Comparison of ENCODE assay signal across 20 cellular contexts in the genomic region with DNA sequence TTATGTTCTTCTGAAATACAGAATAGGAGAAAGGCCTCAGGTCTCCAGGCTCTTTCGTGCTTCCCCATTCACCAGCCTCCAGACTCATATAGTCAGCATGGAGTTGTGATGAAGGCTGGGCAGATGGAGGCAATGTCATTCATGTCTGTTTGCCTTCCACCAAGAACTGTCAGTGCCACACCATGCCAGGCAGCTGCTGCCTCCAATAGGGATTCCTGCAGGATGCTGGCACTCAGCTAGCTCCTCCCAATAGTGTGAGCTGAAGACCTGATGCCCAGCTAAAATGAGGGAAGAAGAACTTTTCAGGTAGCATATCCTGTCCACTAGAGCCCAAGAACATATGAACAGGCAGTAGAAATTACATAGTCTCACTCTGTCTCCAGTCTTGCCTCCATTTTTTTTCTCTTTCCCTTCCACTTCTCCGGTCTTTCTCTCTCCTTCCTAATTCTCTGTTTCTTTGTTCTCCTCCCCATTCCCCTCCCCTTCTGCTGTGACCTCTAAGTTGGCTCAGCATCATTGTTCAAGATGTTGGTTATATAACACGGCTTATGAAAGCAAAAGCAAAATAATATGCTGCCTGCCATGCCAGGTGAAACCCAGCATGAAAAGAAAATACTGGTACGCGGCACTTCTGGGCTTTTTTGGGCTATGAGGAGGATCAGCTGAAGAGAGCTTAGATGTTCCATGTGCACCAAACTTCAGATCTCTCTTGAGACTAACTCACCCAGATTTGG. TPM values are rescaled to one million over a fixed set of nuclear protein-coding genes. Genes with fewer than 3 reads are reported as not detected.
DNase-seq lines count a peak whose midpoint lies in the region; ATAC-seq, FAIRE-seq and TF ChIP-seq lines count a peak whose summit lies in the region.
"Had no signal": no experiment of that assay in that cellular context is flagged by ENCODE, and none has a peak within 500 bp of the region (broad histone marks: within the 10 kb centered on the region; RNA-seq: fewer than 3 reads in every experiment).

No MANE protein-coding gene starts in this region.

- TF ChIP-seq CTCF in DND-41 (IDR thresholded peaks at IDR 0.05; ENCODE audit: borderline replicate concordance, extremely low read depth, low read length, poor library complexity, severe bottlenecking) (no peak), H1 (IDR thresholded peaks at IDR 0.05; ENCODE audit: control extremely low read depth in 1 of 3, insufficient read depth in 1 of 3, low read depth in 1 of 3, low read length in 3 of 3) (no peak), endothelial cell (IDR thresholded peaks at IDR 0.05; ENCODE audit: unreplicated experiment) (no peak)

- no peak overlapping the region for H2BK120ac ChIP-seq in H1 (replicated peaks; ENCODE audit: low read depth, low read length)

- no peak overlapping the region for H4K8ac ChIP-seq in H1 (ENCODE audit: extremely low read depth, insufficient read depth, low read length)

- no peaks in the 10 kb centered on the region for H3K4me1 Mint-ChIP-seq in endothelial cell (ENCODE audit: unreplicated experiment)
- H3K4me1 Mint-ChIP-seq: CD14-positive monocyte had no signal

- H3K14ac ChIP-seq in H1 (ENCODE audit: insufficient read length) = no peak overlapping the region

- no peak overlapping the region for H3K27ac Mint-ChIP-seq in endothelial cell (ENCODE audit: unreplicated experiment)

- H3K27me3 ChIP-seq in DND-41 (ENCODE audit: insufficient read depth, low read length, poor library complexity) (no peaks in the 10 kb centered on the region), H1 (replicated peaks in 1 of 4; ENCODE audit: control insufficient read depth in 3 of 4, extremely low read depth in 1 of 4, insufficient read depth in 3 of 4, low read length in 3 of 4) (no peaks in the 10 kb centered on the region)
- H3K27me3 ChIP-seq: SJSA1 had no signal

- H3K23ac ChIP-seq in H1 (ENCODE audit: insufficient read length) = no peak overlapping the region

- H3K9me3 Mint-ChIP-seq in endothelial cell (ENCODE audit: unreplicated experiment) = no peaks in the 10 kb centered on the region
- H3K9me3 Mint-ChIP-seq: CD14-positive monocyte had no signal

- H3K4me1 ChIP-seq in DND-41 (ENCODE audit: insufficient read depth, low read length) (no peaks in the 10 kb centered on the region), H1 (replicated peaks in 1 of 4; ENCODE audit: control insufficient read depth in 3 of 4, insufficient read depth in 4 of 4, low read length in 3 of 4) (no peaks in the 10 kb centered on the region)
- H3K4me1 ChIP-seq: SJSA1 had no signal

- H3K4me3 ChIP-seq in DND-41 (ENCODE audit: low read depth in 1 of 2, low read length in 2 of 2) (no peak overlapping the region), H1 (ENCODE audit: extremely low read depth in 1 of 4, insufficient read depth in 2 of 4, low read depth in 3 of 4, low read length in 4 of 4) (no peak overlapping the region)
- H3K4me3 ChIP-seq: GM12878, GM23248, PC-9, SJSA1 had no signal

- no peaks in the 10 kb centered on the region for H3K23me2 ChIP-seq in H1 (ENCODE audit: low read depth, low read length)

- ATAC-seq in DND-41 (ENCODE audit: insufficient read depth, low read depth) (no peak), esophagus mucosa (no peak)
- ATAC-seq: GM12878, HCT116 had no signal

- CTCF ChIA-PET in H1 (lab: Charles Lee; ENCODE audit: partially characterized antibody) = interaction anchor here (1.7 to 2.9 kb wide), 3 partner anchors 12 to 230 kb away, joined by 4 to 8 read pairs (median 7); no protein-coding TSS in a partner anchor

- no peak for FAIRE-seq in H1 (lab: Jason Lieb, UNC)
- FAIRE-seq: GM12878 had no signal

- H3K9ac ChIP-seq in DND-41 (ENCODE audit: low read depth, low read length) (no peak overlapping the region), H1 (replicated peaks in 1 of 4; ENCODE audit: extremely low read depth in 1 of 4, low read depth in 3 of 4, low read length in 3 of 4) (no peak overlapping the region)
- H3K9ac ChIP-seq: GM23248 had no signal

- H4K91ac ChIP-seq in H1 (replicated peaks; ENCODE audit: insufficient read length, low read length) = no peak overlapping the region

- no peak overlapping the region for H2BK15ac ChIP-seq in H1 (ENCODE audit: low read length)

- 0 out of 2 replicates have a peak overlapping the region, but pooled peaks have one; percentile 39 for H2BK12ac ChIP-seq in H1 (ENCODE audit: low read depth, low read length)

- no peaks in the 10 kb centered on the region for H3K36me3 Mint-ChIP-seq in endothelial cell (ENCODE audit: low read depth, unreplicated experiment)
- H3K36me3 Mint-ChIP-seq: CD14-positive monocyte had no signal

- TF ChIP-seq POLR2A in H1 (IDR thresholded peaks at IDR 0.05; ENCODE audit: control extremely low read depth in 1 of 2, low read depth in 2 of 2, low read length in 2 of 2) = no peak

- H4K20me1 ChIP-seq in DND-41 (ENCODE audit: insufficient read depth, low read length) (no peaks in the 10 kb centered on the region), H1 (replicated peaks in 1 of 2; ENCODE audit: control insufficient read depth in 1 of 2, insufficient read depth in 2 of 2, low read length in 2 of 2) (no peaks in the 10 kb centered on the region)

- H3K4me3 Mint-ChIP-seq in endothelial cell (ENCODE audit: unreplicated experiment) = no peak overlapping the region
- H3K4me3 Mint-ChIP-seq: CD14-positive monocyte had no signal

- POLR2A ChIA-PET in H1 (lab: Charles Lee; ENCODE audit: partially characterized antibody) = interaction anchor here (0.6 to 2.6 kb wide), 3 partner anchors 13 to 16 kb away, joined by 3 to 14 read pairs (median 3); no protein-coding TSS in a partner anchor

- DNase-seq in DMS 273 (lab: John Stamatoyannopoulos, UW; ENCODE audit: unreplicated experiment) (peak; percentile 28), DMS 273 treated with DMSO at 0.1 percent for 48 hours (lab: John Stamatoyannopoulos, UW) (no peak), DND-41 (no peak), H1 (ENCODE audit: low read depth in 1 of 2, low spot score in 2 of 2) (no peak), pons (ENCODE audit: low spot score) (peak; percentile 43), endothelial cell (ENCODE audit: low spot score) (no peak), occipital lobe (lab: John Stamatoyannopoulos, UW) (no peak)
- DNase-seq: GM23248, NCI-H1105 treated with DMSO at 0.1 percent for 48 hours, NCI-H187, NCI-H2107, NCI-H510A, NCI-H774 had no signal

- H3K27ac ChIP-seq in DND-41 (ENCODE audit: low read length) (no peak overlapping the region), H1 (ENCODE audit: low read depth, low read length) (no peak overlapping the region)
- H3K27ac ChIP-seq: 22Rv1, GM23248, PC-9, SJSA1 had no signal

- no peak overlapping the region for H2BK5ac ChIP-seq in H1 (ENCODE audit: low read depth, low read length)

- no peak for TF ChIP-seq EP300 in H1 (IDR thresholded peaks at IDR 0.05; ENCODE audit: borderline replicate concordance in 1 of 2, low read depth in 2 of 2, low read length in 2 of 2)

- no peak overlapping the region for H2AK5ac ChIP-seq in H1 (ENCODE audit: low read depth, low read length)

- TF ChIP-seq RAD21 in H1 (IDR thresholded peaks at IDR 0.05 in 1 of 2, conservative IDR thresholded peaks at IDR 0.05 in 1 of 2; ENCODE audit: low read depth in 2 of 2, low read length in 2 of 2) = no peak

- H3K36me3 ChIP-seq in DND-41 (ENCODE audit: insufficient read depth, low read length) (no peaks in the 10 kb centered on the region), H1 (ENCODE audit: control insufficient read depth in 2 of 4, insufficient read depth in 4 of 4, low read length in 3 of 4) (no peaks in the 10 kb centered on the region)
- H3K36me3 ChIP-seq: SJSA1 had no signal

- H3K9me3 ChIP-seq in DND-41 (ENCODE audit: insufficient read depth, low read length, severe bottlenecking) (no peaks in the 10 kb centered on the region), H1 (ENCODE audit: insufficient read depth in 2 of 2, low read depth in 1 of 2, low read length in 1 of 2) (no peaks in the 10 kb centered on the region)
- H3K9me3 ChIP-seq: SJSA1 had no signal

- H2AFZ ChIP-seq in DND-41 (ENCODE audit: low read depth, low read length) = peak overlapping the region; percentile 39; the same call in 1 of the 2 replicates
- no peak overlapping the region for H2AFZ ChIP-seq in H1 (ENCODE audit: low read length)
- H2AFZ ChIP-seq: GM23248, PC-9 had no signal

- no peak overlapping the region for H4K5ac ChIP-seq in H1 (ENCODE audit: insufficient read length, low read depth, low read length)

- H3K27me3 Mint-ChIP-seq in endothelial cell (ENCODE audit: unreplicated experiment) = no peaks in the 10 kb centered on the region

- H2BK20ac ChIP-seq in H1 (ENCODE audit: low read length) = no peak overlapping the region

- 79% methylated on average over 3 of the region's 5 CpGs; no CpG with 5 or more reads in 1 of the 2 experiments for WGBS in H1 (ENCODE audit: extremely low coverage in 1 of 2, insufficient coverage in 1 of 2, insufficient read length in 1 of 2, insufficient replicate concordance in 2 of 2, low coverage in 1 of 2, low lambda C conversion rate in 2 of 2, missing lambda C conversion rate in 1 of 2), 2 experiments

- no peaks in the 10 kb centered on the region for H3K79me2 ChIP-seq in DND-41 (ENCODE audit: insufficient read depth, low read length)
- H3K79me2 ChIP-seq in H1 (ENCODE audit: control insufficient read depth in 1 of 2, insufficient read depth in 2 of 2, low read length in 2 of 2) = no peaks in the 10 kb centered on the region

- H3K79me1 ChIP-seq in H1 (ENCODE audit: low read depth, low read length) = no peaks in the 10 kb centered on the region

- no peak overlapping the region for H3K18ac ChIP-seq in H1 (ENCODE audit: extremely low read depth, low read length)

- H3K56ac ChIP-seq in H1 (replicated peaks; ENCODE audit: insufficient read length, low read depth, low read length) = no peak overlapping the region

- H3K4ac ChIP-seq in H1 (replicated peaks; ENCODE audit: insufficient read length, low read depth, low read length) = no peak overlapping the region

- H3K4me2 ChIP-seq in DND-41 (ENCODE audit: insufficient read depth, low read length) = no peak overlapping the region
- no peak overlapping the region for H3K4me2 ChIP-seq in H1 (ENCODE audit: insufficient read depth in 1 of 2, low read depth in 2 of 2, low read length in 2 of 2)
- H3K4me2 ChIP-seq: PC-9 had no signal

RNA-seq across cellular contexts. Expression of gene GLUL, which starts 17.3 kb away (rescaled TPM):
- total RNA-seq in H1 (2021; fragmentation: NEBNext Ultra II Directional; extraction: Animal tissue kit (Norgen Biotek cat#: 25700)) = 453 and 457 TPM in 2 replicates
- polyA plus RNA-seq in H1 (2011; rRNA removed) = 261 and 313 TPM in 2 replicates
- 310 TPM for polyA plus RNA-seq in H1 (2011; cell fraction: cytosol; rRNA removed)
- polyA plus RNA-seq in H1 (2011; cell fraction: nucleus; rRNA removed) = 796 TPM
- 369 to 470 TPM (median 416 TPM) in 4 replicates for polyA plus RNA-seq in H1 (2012, experiment 1 of 2)
- polyA plus RNA-seq in H1 (2012, experiment 2 of 2) = 263 TPM
- 204 TPM for polyA plus RNA-seq in H1 (2013, experiment 1 of 2)
- 205 TPM for polyA plus RNA-seq in H1 (2013, experiment 2 of 2)
- polyA minus RNA-seq in H1 (2011; rRNA and poly(A)+ RNA removed) = 474 and 542 TPM in 2 replicates
- 279 TPM for polyA minus RNA-seq in H1 (2011; cell fraction: cytosol; rRNA and poly(A)+ RNA removed)
- polyA minus RNA-seq in H1 (2011; cell fraction: nucleus; rRNA and poly(A)+ RNA removed) = 209 TPM
- total RNA-seq in endothelial cell (ENCODE audit: unreplicated experiment) = 472 TPM
- total RNA-seq in esophagus mucosa = 435 TPM
- 264 TPM for total RNA-seq in occipital lobe

RNA-seq across cellular contexts. Expression of gene TEDDM1, which starts 26.2 kb away (rescaled TPM):
- total RNA-seq in H1 (2021; fragmentation: NEBNext Ultra II Directional; extraction: Animal tissue kit (Norgen Biotek cat#: 25700)) = not detected in 2 replicates
- polyA plus RNA-seq in H1 (2011; rRNA removed) = not detected in 2 replicates
- not detected for polyA plus RNA-seq in H1 (2011; cell fraction: cytosol; rRNA removed)
- polyA plus RNA-seq in H1 (2011; cell fraction: nucleus; rRNA removed) = not detected
- polyA plus RNA-seq in H1 (2012, experiment 1 of 2) = 0.07 TPM in 1 of 4 replicates, not detected in the others
- not detected for polyA plus RNA-seq in H1 (2012, experiment 2 of 2)
- polyA plus RNA-seq in H1 (2013, experiment 1 of 2) = not detected
- polyA plus RNA-seq in H1 (2013, experiment 2 of 2) = not detected
- polyA minus RNA-seq in H1 (2011; rRNA and poly(A)+ RNA removed) = not detected in 2 replicates
- polyA minus RNA-seq in H1 (2011; cell fraction: cytosol; rRNA and poly(A)+ RNA removed) = not detected
- polyA minus RNA-seq in H1 (2011; cell fraction: nucleus; rRNA and poly(A)+ RNA removed) = not detected
- total RNA-seq in endothelial cell (ENCODE audit: unreplicated experiment) (not detected), esophagus mucosa (not detected), occipital lobe (not detected)
- total RNA-seq: GM12878, GM23248, PC-9, SJSA1 had no signal
- polyA plus RNA-seq: GM23248 had no signal

Comparison
In these comparisons a context has a peak if more than half of its experiments do, and no peak if none do; other contexts are left out.
1. DNase-seq: peak in DMS 273 (single experiment) and pons (single experiment); none in DMS 273 treated with DMSO at 0.1 percent for 48 hours (single experiment), DND-41 (single experiment), H1 (0 of 2), endothelial cell (single experiment) and occipital lobe (single experiment).